1 cellular context compared by ENCODE assay signal in genomic region chr5:150211156-150212030, GRCh38.
TF ChIP-seq lines count a peak whose summit lies in the region.

No MANE protein-coding gene starts in this region.

TF ChIP-seq in GM12878, 131 proteins besides CTCF, POLR2A, EP300 and RAD21 (continued from another document):
- no peak for TF ChIP-seq EGR1 (IDR thresholded peaks at IDR 0.05; ENCODE audit: borderline replicate concordance in 1 of 2, low read depth in 2 of 2, low read length in 2 of 2)
- TF ChIP-seq TBL1XR1 (IDR thresholded peaks at IDR 0.05; ENCODE audit: low read depth, low read length): no peak
- no peak for TF ChIP-seq NFYA (IDR thresholded peaks at IDR 0.05; ENCODE audit: borderline replicate concordance, low read depth, low read length)
- no peak for TF ChIP-seq BMI1 (IDR thresholded peaks at IDR 0.05; ENCODE audit: borderline replicate concordance)
- no peak for TF ChIP-seq JUND (IDR thresholded peaks at IDR 0.05; ENCODE audit: low read depth, low read length)
